ENCODE assay signal across 2 cellular contexts in the genomic region with DNA sequence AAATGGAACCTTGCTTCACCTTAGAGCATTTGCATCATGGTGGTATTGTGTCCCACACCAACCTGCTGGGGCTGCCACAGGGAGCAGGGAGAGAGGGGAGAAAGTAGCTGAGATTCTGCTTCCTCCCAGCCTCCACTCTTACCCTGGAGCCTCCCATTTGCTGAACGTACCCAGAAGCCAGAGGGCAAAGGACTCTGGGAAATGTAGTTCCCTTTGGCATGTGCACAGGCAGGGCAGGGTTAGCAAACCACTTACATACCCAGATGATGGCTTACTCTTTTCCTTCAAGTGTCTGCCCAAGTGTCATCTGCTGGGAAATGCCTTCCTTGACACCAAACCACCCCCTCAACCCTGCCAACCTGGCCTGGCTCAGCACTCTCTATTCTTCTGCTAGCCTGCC.
TF ChIP-seq lines count a peak whose summit lies in the region.

No MANE protein-coding gene starts in this region.

TF ChIP-seq in SK-N-SH treated with all-trans-retinoic acid at 6 μM for 48 hours, 23 proteins besides CTCF, POLR2A, EP300 and RAD21 (continued from another document):
- TF ChIP-seq PPARA (CRISPR knock-in tag; IDR thresholded peaks at IDR 0.05; ENCODE audit: borderline replicate concordance) (no peak), ESRRG (CRISPR knock-in tag; IDR thresholded peaks at IDR 0.05) (no peak), ISL1 (CRISPR knock-in tag; IDR thresholded peaks at IDR 0.05) (no peak), TOX (CRISPR knock-in tag; IDR thresholded peaks at IDR 0.05; ENCODE audit: borderline replicate concordance) (no peak), TCF4 (CRISPR knock-in tag; IDR thresholded peaks at IDR 0.05; ENCODE audit: borderline replicate concordance) (no peak), ZC3H10 (CRISPR knock-in tag; IDR thresholded peaks at IDR 0.05) (no peak), ZFP30 (CRISPR knock-in tag; IDR thresholded peaks at IDR 0.05) (no peak), ARNTL (CRISPR knock-in tag; IDR thresholded peaks at IDR 0.05; ENCODE audit: borderline replicate concordance, low read depth) (no peak), GLIS3 (CRISPR knock-in tag; IDR thresholded peaks at IDR 0.05) (no peak), OSR1 (CRISPR knock-in tag; IDR thresholded peaks at IDR 0.05) (no peak), ZNF70 (CRISPR knock-in tag; IDR thresholded peaks at IDR 0.05) (no peak), RARB (CRISPR knock-in tag; IDR thresholded peaks at IDR 0.05) (no peak), CSDC2 (CRISPR knock-in tag; IDR thresholded peaks at IDR 0.05) (no peak), ZNF565 (CRISPR knock-in tag; conservative IDR thresholded peaks at IDR 0.05; ENCODE audit: low read depth) (no peak)
- TF ChIP-seq, protein P1, sequence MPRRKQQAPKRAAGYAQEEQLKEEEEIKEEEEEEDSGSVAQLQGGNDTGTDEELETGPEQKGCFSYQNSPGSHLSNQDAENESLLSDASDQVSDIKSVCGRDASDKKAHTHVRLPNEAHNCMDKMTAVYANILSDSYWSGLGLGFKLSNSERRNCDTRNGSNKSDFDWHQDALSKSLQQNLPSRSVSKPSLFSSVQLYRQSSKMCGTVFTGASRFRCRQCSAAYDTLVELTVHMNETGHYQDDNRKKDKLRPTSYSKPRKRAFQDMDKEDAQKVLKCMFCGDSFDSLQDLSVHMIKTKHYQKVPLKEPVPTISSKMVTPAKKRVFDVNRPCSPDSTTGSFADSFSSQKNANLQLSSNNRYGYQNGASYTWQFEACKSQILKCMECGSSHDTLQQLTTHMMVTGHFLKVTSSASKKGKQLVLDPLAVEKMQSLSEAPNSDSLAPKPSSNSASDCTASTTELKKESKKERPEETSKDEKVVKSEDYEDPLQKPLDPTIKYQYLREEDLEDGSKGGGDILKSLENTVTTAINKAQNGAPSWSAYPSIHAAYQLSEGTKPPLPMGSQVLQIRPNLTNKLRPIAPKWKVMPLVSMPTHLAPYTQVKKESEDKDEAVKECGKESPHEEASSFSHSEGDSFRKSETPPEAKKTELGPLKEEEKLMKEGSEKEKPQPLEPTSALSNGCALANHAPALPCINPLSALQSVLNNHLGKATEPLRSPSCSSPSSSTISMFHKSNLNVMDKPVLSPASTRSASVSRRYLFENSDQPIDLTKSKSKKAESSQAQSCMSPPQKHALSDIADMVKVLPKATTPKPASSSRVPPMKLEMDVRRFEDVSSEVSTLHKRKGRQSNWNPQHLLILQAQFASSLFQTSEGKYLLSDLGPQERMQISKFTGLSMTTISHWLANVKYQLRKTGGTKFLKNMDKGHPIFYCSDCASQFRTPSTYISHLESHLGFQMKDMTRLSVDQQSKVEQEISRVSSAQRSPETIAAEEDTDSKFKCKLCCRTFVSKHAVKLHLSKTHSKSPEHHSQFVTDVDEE (CRISPR knock-in tag; IDR thresholded peaks at IDR 0.05) = no peak
- TF ChIP-seq, protein P2, sequence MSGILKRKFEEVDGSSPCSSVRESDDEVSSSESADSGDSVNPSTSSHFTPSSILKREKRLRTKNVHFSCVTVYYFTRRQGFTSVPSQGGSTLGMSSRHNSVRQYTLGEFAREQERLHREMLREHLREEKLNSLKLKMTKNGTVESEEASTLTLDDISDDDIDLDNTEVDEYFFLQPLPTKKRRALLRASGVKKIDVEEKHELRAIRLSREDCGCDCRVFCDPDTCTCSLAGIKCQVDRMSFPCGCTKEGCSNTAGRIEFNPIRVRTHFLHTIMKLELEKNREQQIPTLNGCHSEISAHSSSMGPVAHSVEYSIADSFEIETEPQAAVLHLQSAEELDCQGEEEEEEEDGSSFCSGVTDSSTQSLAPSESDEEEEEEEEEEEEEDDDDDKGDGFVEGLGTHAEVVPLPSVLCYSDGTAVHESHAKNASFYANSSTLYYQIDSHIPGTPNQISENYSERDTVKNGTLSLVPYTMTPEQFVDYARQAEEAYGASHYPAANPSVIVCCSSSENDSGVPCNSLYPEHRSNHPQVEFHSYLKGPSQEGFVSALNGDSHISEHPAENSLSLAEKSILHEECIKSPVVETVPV (CRISPR knock-in tag; IDR thresholded peaks at IDR 0.05) = no peak

TF ChIP-seq in SK-N-SH, 30 proteins besides CTCF, POLR2A, EP300 and RAD21 (continued from another document):
- TF ChIP-seq FOXM1 (IDR thresholded peaks at IDR 0.05; ENCODE audit: low read depth) (no peak), POLR2AphosphoS5 (IDR thresholded peaks at IDR 0.05; ENCODE audit: low read depth, low read length) (no peak), NRF1 (IDR thresholded peaks at IDR 0.05; ENCODE audit: low read depth, low read length) (no peak), CHD2 (IDR thresholded peaks at IDR 0.05; ENCODE audit: low read length, partially characterized antibody) (no peak)
